1 cellular context compared by ENCODE assay signal in genomic region chr16:75555707-75556512, GRCh38.
A peak's percentile ranks its signal among the peaks of the same experiment; 100 is the strongest.
TF ChIP-seq lines count a peak whose summit lies in the region.

TSS of gene TMEM231 (minus strand) at chr16:75556252. CDS start at chr16:75556209, 43 bp downstream.

TF ChIP-seq in K562, 482 proteins besides CTCF, POLR2A, EP300 and RAD21 (continued from another document and continues in another):
- TF ChIP-seq ZNF444 (CRISPR knock-in tag; IDR thresholded peaks at IDR 0.05) (no peak), MXD1 (CRISPR knock-in tag; IDR thresholded peaks at IDR 0.05; ENCODE audit: borderline replicate concordance, poor library complexity, severe bottlenecking) (no peak), THAP7 (CRISPR knock-in tag; IDR thresholded peaks at IDR 0.05) (no peak), CHD4 (IDR thresholded peaks at IDR 0.05; ENCODE audit: insufficient read depth, insufficient replicate concordance, low read depth, low read length, poor library complexity, severe bottlenecking) (no peak), ELF2 (CRISPR knock-in tag; IDR thresholded peaks at IDR 0.05) (no peak), TFE3 (CRISPR knock-in tag; IDR thresholded peaks at IDR 0.05) (no peak), HOMEZ (CRISPR knock-in tag; IDR thresholded peaks at IDR 0.05) (no peak), TSC22D4 (tag; IDR thresholded peaks at IDR 0.05) (no peak), TCF15 (CRISPR knock-in tag; IDR thresholded peaks at IDR 0.05) (no peak), CEBPZ (IDR thresholded peaks at IDR 0.05; ENCODE audit: borderline replicate concordance, low read depth, low read length) (no peak), TBL1XR1 (IDR thresholded peaks at IDR 0.05; ENCODE audit: low read length in 2 of 2) (peak in 1 of 2 experiments; percentile 35; a peak in 1 of 4 replicates), TAL1 (IDR thresholded peaks at IDR 0.05) (no peak), BCOR (IDR thresholded peaks at IDR 0.05) (no peak), ARID4B (CRISPR knock-in tag; IDR thresholded peaks at IDR 0.05) (peak; percentile 69), ZNF644 (tag; IDR thresholded peaks at IDR 0.05; ENCODE audit: low read depth) (no peak), PURB (CRISPR knock-in tag; IDR thresholded peaks at IDR 0.05; ENCODE audit: low read depth) (no peak), CBX5 (IDR thresholded peaks at IDR 0.05; ENCODE audit: borderline replicate concordance, low read depth) (no peak), ZNF232 (CRISPR knock-in tag; IDR thresholded peaks at IDR 0.05) (no peak), ZBTB11 (CRISPR knock-in tag; IDR thresholded peaks at IDR 0.05) (no peak), ZBTB17 (CRISPR knock-in tag; IDR thresholded peaks at IDR 0.05) (no peak), KDM5B (IDR thresholded peaks at IDR 0.05; ENCODE audit: insufficient replicate concordance, low read depth, low read length) (peak; percentile 47), NRF1 (conservative IDR thresholded peaks at IDR 0.05 in 1 of 2, IDR thresholded peaks at IDR 0.05 in 1 of 2) (peak; percentile 36 to 42; a peak in 3 of 4 replicates), DDX20 (tag; IDR thresholded peaks at IDR 0.05; ENCODE audit: low read depth) (no peak), FOXK2 (conservative IDR thresholded peaks at IDR 0.05 in 1 of 2, IDR thresholded peaks at IDR 0.05 in 1 of 2; ENCODE audit: low read depth in 2 of 2) (peak; percentile 74 to 81), SRF (CRISPR knock-in tag; IDR thresholded peaks at IDR 0.05) (peak in 1 of 2 experiments; percentile 63; a peak in 1 of 4 replicates), HEY1 (CRISPR knock-in tag; IDR thresholded peaks at IDR 0.05; ENCODE audit: borderline replicate concordance) (no peak), BHLHE40 (IDR thresholded peaks at IDR 0.05; ENCODE audit: low read length) (no peak), MXI1 (IDR thresholded peaks at IDR 0.05; ENCODE audit: low read depth, low read length) (peak; percentile 96), COPS2 (conservative IDR thresholded peaks at IDR 0.05) (no peak), SLC30A9 (CRISPR knock-in tag; IDR thresholded peaks at IDR 0.05) (no peak), FIP1L1 (IDR thresholded peaks at IDR 0.05; ENCODE audit: low read depth, low read length, poor library complexity, severe bottlenecking) (peak; percentile 34), HMGN3 (IDR thresholded peaks at IDR 0.05; ENCODE audit: borderline replicate concordance, extremely low read depth, insufficient read length, low read depth, low read length) (no peak), ZZZ3 (IDR thresholded peaks at IDR 0.05) (no peak), ILK (tag; IDR thresholded peaks at IDR 0.05; ENCODE audit: borderline replicate concordance, low read depth) (no peak), ETS2 (tag; IDR thresholded peaks at IDR 0.05; ENCODE audit: borderline replicate concordance, poor library complexity, severe bottlenecking) (no peak), ZNF586 (CRISPR knock-in tag; conservative IDR thresholded peaks at IDR 0.05) (no peak), ZNF589 (CRISPR knock-in tag; IDR thresholded peaks at IDR 0.05; ENCODE audit: low read depth) (no peak), ZNF224 (CRISPR knock-in tag; IDR thresholded peaks at IDR 0.05) (no peak), FOSL1 (tag; conservative IDR thresholded peaks at IDR 0.05) (no peak), RBM34 (IDR thresholded peaks at IDR 0.05; ENCODE audit: borderline replicate concordance, insufficient read depth, low read length) (no peak), ZNF3 (CRISPR knock-in tag; IDR thresholded peaks at IDR 0.05) (no peak), PRPF4 (IDR thresholded peaks at IDR 0.05; ENCODE audit: insufficient read depth, low read depth, low read length, poor library complexity, severe bottlenecking) (no peak), CC2D1A (IDR thresholded peaks at IDR 0.05) (no peak), PPARD (CRISPR knock-in tag; IDR thresholded peaks at IDR 0.05) (no peak), CHD2 (IDR thresholded peaks at IDR 0.05; ENCODE audit: low read depth, low read length) (no peak)
- TF ChIP-seq, protein P1, sequence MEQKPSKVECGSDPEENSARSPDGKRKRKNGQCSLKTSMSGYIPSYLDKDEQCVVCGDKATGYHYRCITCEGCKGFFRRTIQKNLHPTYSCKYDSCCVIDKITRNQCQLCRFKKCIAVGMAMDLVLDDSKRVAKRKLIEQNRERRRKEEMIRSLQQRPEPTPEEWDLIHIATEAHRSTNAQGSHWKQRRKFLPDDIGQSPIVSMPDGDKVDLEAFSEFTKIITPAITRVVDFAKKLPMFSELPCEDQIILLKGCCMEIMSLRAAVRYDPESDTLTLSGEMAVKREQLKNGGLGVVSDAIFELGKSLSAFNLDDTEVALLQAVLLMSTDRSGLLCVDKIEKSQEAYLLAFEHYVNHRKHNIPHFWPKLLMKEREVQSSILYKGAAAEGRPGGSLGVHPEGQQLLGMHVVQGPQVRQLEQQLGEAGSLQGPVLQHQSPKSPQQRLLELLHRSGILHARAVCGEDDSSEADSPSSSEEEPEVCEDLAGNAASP (IDR thresholded peaks at IDR 0.05), result no peak
- TF ChIP-seq, protein P2, sequence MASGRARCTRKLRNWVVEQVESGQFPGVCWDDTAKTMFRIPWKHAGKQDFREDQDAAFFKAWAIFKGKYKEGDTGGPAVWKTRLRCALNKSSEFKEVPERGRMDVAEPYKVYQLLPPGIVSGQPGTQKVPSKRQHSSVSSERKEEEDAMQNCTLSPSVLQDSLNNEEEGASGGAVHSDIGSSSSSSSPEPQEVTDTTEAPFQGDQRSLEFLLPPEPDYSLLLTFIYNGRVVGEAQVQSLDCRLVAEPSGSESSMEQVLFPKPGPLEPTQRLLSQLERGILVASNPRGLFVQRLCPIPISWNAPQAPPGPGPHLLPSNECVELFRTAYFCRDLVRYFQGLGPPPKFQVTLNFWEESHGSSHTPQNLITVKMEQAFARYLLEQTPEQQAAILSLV (tag; IDR thresholded peaks at IDR 0.05), result no peak
